In genomic region chr17:33905338-33905800, GRCh38 we compare ENCODE assay signal across 1 cellular context.
TF ChIP-seq lines count a peak whose summit lies in the region.

No MANE protein-coding gene starts in this region.

TF ChIP-seq in K562, 482 proteins besides CTCF, POLR2A, EP300 and RAD21 (continues in another document):
- TF ChIP-seq PTRF (tag; IDR thresholded peaks at IDR 0.05) (no peak), LARP7 (IDR thresholded peaks at IDR 0.05) (no peak; the same call in 1 of the 2 replicates), KHSRP (IDR thresholded peaks at IDR 0.05) (peak; percentile 90), MNT (conservative IDR thresholded peaks at IDR 0.05) (peak; percentile 71 to 74; a peak in 3 of 4 replicates), PHB2 (IDR thresholded peaks at IDR 0.05; ENCODE audit: low read depth) (peak; percentile 96), SRSF1 (IDR thresholded peaks at IDR 0.05; ENCODE audit: low read depth, low read length) (no peak), ZNF431 (CRISPR knock-in tag; IDR thresholded peaks at IDR 0.05) (no peak), SMARCA4 (IDR thresholded peaks at IDR 0.05) (peak; percentile 99), TAF15 (IDR thresholded peaks at IDR 0.05; ENCODE audit: low read depth, low read length) (no peak), HCFC1 (IDR thresholded peaks at IDR 0.05; ENCODE audit: low read depth, low read length) (0 out of 2 replicates have a peak, but pooled peaks have one; percentile 28), IFI16 (CRISPR knock-in tag; IDR thresholded peaks at IDR 0.05) (no peak; the same call in 1 of the 2 replicates), ETS1 (conservative IDR thresholded peaks at IDR 0.05; ENCODE audit: control insufficient read depth, low read depth, low read length) (no peak), ELK3 (CRISPR knock-in tag; IDR thresholded peaks at IDR 0.05) (no peak), SLC30A9 (CRISPR knock-in tag; IDR thresholded peaks at IDR 0.05) (no peak), MLX (CRISPR knock-in tag; conservative IDR thresholded peaks at IDR 0.05) (no peak), MLLT1 (IDR thresholded peaks at IDR 0.05) (peak in 1 of 2 experiments; percentile 70; a peak in 2 of 4 replicates), STAT5B (CRISPR knock-in tag; IDR thresholded peaks at IDR 0.05) (no peak), ZNF143 (CRISPR knock-in tag; IDR thresholded peaks at IDR 0.05) (no peak), KLF6 (CRISPR knock-in tag; IDR thresholded peaks at IDR 0.05; ENCODE audit: borderline replicate concordance) (no peak; the same call in 1 of the 2 replicates), RFX1 (IDR thresholded peaks at IDR 0.05) (no peak), IRF1 (CRISPR knock-in tag; IDR thresholded peaks at IDR 0.05; ENCODE audit: borderline replicate concordance) (no peak), GABPB2 (CRISPR knock-in tag; conservative IDR thresholded peaks at IDR 0.05) (no peak), ZNF217 (CRISPR knock-in tag; IDR thresholded peaks at IDR 0.05) (no peak), EP400 (IDR thresholded peaks at IDR 0.05) (peak; percentile 76), YY1 (IDR thresholded peaks at IDR 0.05; ENCODE audit: borderline replicate concordance in 1 of 3, control insufficient read depth in 1 of 3, extremely low read depth in 1 of 3, insufficient read depth in 3 of 3, insufficient read length in 1 of 3, insufficient replicate concordance in 2 of 3, low read depth in 1 of 3, low read length in 2 of 3) (peak in 1 of 3 experiments; percentile 73), MAX (CRISPR knock-in tag; IDR thresholded peaks at IDR 0.05) (no peak; the same call in 1 of the 2 replicates), NBN (IDR thresholded peaks at IDR 0.05; ENCODE audit: low read depth) (peak; percentile 95), KLF16 (IDR thresholded peaks at IDR 0.05) (peak; percentile 98), ZC3H11A (IDR thresholded peaks at IDR 0.05; ENCODE audit: low read depth, low read length) (no peak), FOSL1 (tag; conservative IDR thresholded peaks at IDR 0.05) (peak; percentile 86), E2F8 (IDR thresholded peaks at IDR 0.05; ENCODE audit: low read depth, partially characterized antibody) (peak; percentile 48), CREB3L1 (IDR thresholded peaks at IDR 0.05; ENCODE audit: borderline replicate concordance, low read depth) (peak; percentile 46; the same call in 1 of the 2 replicates), NKRF (IDR thresholded peaks at IDR 0.05; ENCODE audit: borderline replicate concordance) (no peak), SFPQ (IDR thresholded peaks at IDR 0.05; ENCODE audit: low read depth, low read length) (no peak), USF2 (CRISPR knock-in tag; IDR thresholded peaks at IDR 0.05) (no peak), SRSF3 (IDR thresholded peaks at IDR 0.05; ENCODE audit: insufficient read depth, low read length) (no peak), RUNX1 (IDR thresholded peaks at IDR 0.05; ENCODE audit: low read depth) (peak; percentile 83; the same call in 1 of the 2 replicates), ZMIZ1 (IDR thresholded peaks at IDR 0.05; ENCODE audit: low read depth in 2 of 2, low read length in 2 of 2) (peak in 1 of 2 experiments; percentile 97; a peak in 2 of 4 replicates)
